In the genomic region with DNA sequence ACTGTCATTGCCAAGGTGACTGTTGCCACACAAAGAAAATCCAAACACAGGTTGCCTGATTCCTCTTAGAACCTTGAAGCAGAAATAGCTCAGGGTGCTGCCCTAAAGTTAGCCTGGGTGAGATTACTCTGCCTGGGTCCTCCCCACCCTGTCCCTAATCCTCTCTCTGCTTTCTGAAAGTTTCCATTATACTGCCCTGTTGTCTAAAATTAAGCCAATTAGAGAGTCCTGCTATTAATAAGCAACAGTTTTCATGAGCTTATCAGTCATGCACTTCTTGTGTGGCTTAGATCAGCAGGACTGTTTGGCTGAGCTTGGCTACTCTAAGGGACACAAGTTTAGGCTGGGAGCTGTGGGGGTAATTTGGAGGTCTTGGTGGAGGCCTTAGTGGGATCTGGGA, we compare ENCODE assay signal across 23 cellular contexts.
"Had no signal": no experiment of that assay in that cellular context is flagged by ENCODE, and none has a peak within 500 bp of the region (broad histone marks: within the 10 kb centered on the region; RNA-seq: fewer than 3 reads in every experiment).

No MANE protein-coding gene starts in this region.

- H3K27ac ChIP-seq: body of pancreas, colonic mucosa, foreskin keratinocyte, pancreas, SK-N-MC, skin epidermis, upper lobe of left lung had no signal

- H3K4me3 ChIP-seq: body of pancreas, colonic mucosa, mucosa of descending colon, pancreas, SK-N-MC, skin epidermis, upper lobe of left lung had no signal

- H3K4me1 ChIP-seq: colonic mucosa, foreskin keratinocyte had no signal

- H3K36me3 ChIP-seq: colonic mucosa, pancreas had no signal

- H3K27me3 ChIP-seq: body of pancreas, colonic mucosa, pancreas, upper lobe of left lung had no signal

- H3K4me3 Mint-ChIP-seq: activated CD4-positive, alpha-beta memory T cell treated with anti-CD3 and anti-CD28 coated beads, Interleukin-2, amount 10 ng/mL, durations not matched to agents 7 days and 5 days; activated T-cell treated with anti-CD3 and anti-CD28 coated beads, Interleukin-2, amount 50 U/mL, for 4 hours; memory B cell; naive thymus-derived CD4-positive, alpha-beta T cell; WTC11 had no signal

- H3K36me3 Mint-ChIP-seq: activated naive CD4-positive, alpha-beta T cell treated with anti-CD3 and anti-CD28 coated beads, Interleukin-2, amount 50 U/mL, for 72 hours; memory B cell; naive thymus-derived CD4-positive, alpha-beta T cell; WTC11 had no signal

- H3K4me1 Mint-ChIP-seq: memory B cell, WTC11 had no signal

- DNase-seq: activated CD4-positive, alpha-beta memory T cell treated with anti-CD3 and anti-CD28 coated beads, Interleukin-2, amount 10 ng/mL, durations not matched to agents 7 days and 5 days; activated CD4-positive, alpha-beta T cell treated with anti-CD3 and anti-CD28 coated beads for 4 hours; activated effector memory CD4-positive, alpha-beta T cell treated with anti-CD3 and anti-CD28 coated beads, Interleukin-2, amount 50 U/mL, for 16 hours; activated T-cell treated with anti-CD3 and anti-CD28 coated beads, Interleukin-2, amount 50 U/mL, for 4 hours; body of pancreas; central memory CD4-positive, alpha-beta T cell; colonic mucosa; effector CD8-positive, alpha-beta T cell; foreskin keratinocyte; left colon; mucosa of descending colon; naive thymus-derived CD4-positive, alpha-beta T cell; pancreas; stimulated activated CD4-positive, alpha-beta T cell treated with anti-CD3 and anti-CD28 coated beads, Interleukin-15, amount 100 ng/mL, for 24 hours; stimulated activated CD4-positive, alpha-beta T cell treated with anti-CD3 and anti-CD28 coated beads, Interleukin-4, amount 100 ng/mL, for 1 hour; stimulated activated naive CD4-positive, alpha-beta T cell treated with Interleukin-2 at 50 U/mL for 16 hours; T-helper 1 cell; upper lobe of left lung had no signal

- H3K9me3 Mint-ChIP-seq: activated CD4-positive, alpha-beta memory T cell treated with anti-CD3 and anti-CD28 coated beads, Interleukin-2, amount 10 ng/mL, durations not matched to agents 7 days and 5 days; activated naive CD4-positive, alpha-beta T cell treated with anti-CD3 and anti-CD28 coated beads, Interleukin-2, amount 50 U/mL, for 72 hours; activated T-cell treated with anti-CD3 and anti-CD28 coated beads, Interleukin-2, amount 50 U/mL, for 4 hours; memory B cell; WTC11 had no signal

- H3K9me3 ChIP-seq: body of pancreas, colonic mucosa, mucosa of descending colon, pancreas, upper lobe of left lung had no signal

- ATAC-seq: activated naive CD4-positive, alpha-beta T cell treated with anti-CD3 and anti-CD28 coated beads, Interleukin-2, amount 50 U/mL, for 72 hours; activated T-cell treated with anti-CD3 and anti-CD28 coated beads, Interleukin-2, amount 50 U/mL, for 4 hours; body of pancreas; foreskin keratinocyte; left colon; mucosa of descending colon; naive thymus-derived CD4-positive, alpha-beta T cell; pancreas; WTC11 had no signal

- H3K27ac Mint-ChIP-seq: activated CD4-positive, alpha-beta memory T cell treated with anti-CD3 and anti-CD28 coated beads, Interleukin-2, amount 10 ng/mL, durations not matched to agents 7 days and 5 days; activated naive CD4-positive, alpha-beta T cell treated with anti-CD3 and anti-CD28 coated beads, Interleukin-2, amount 50 U/mL, for 72 hours; memory B cell; naive thymus-derived CD4-positive, alpha-beta T cell; WTC11 had no signal
